Comparison of ENCODE assay signal across 8 cellular contexts in the genomic region with DNA sequence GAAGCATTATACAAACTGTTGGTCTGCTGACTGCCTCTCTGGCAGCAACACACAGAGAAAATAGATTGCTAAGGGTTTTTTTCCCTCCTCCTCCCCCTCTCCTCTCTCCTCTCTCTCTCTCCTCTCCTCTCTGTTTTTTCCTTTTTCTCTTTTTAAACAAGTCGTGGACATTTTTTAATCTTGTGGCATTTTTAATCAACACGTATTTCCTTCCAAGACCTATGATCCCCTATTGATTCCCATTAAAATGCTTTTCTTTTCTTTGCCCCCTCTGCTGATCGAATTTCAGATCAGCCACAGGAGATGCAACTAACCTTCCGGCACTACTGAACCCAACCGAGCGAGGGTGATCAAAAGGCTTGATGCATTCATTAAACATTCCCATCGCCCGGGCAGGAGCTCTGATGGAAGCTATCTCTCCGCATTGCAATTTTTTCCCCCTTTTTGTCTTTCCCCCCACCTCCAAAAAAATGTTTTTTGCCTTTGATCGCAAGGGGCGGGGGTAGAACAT.
DNase-seq lines count a peak whose midpoint lies in the region; ATAC-seq, FAIRE-seq and TF ChIP-seq lines count a peak whose summit lies in the region.

No MANE protein-coding gene starts in this region.

- no peak for TF ChIP-seq EP300 in H1 (IDR thresholded peaks at IDR 0.05; ENCODE audit: borderline replicate concordance in 1 of 2, low read depth in 2 of 2, low read length in 2 of 2)

- H2AFZ ChIP-seq in H1 (ENCODE audit: low read length), result peak overlapping the region; percentile 68

- H3K4ac ChIP-seq in H1 (replicated peaks; ENCODE audit: insufficient read length, low read depth, low read length), result no peak overlapping the region

- peak overlapping the region; percentile 67 to 75 for H3K4me2 ChIP-seq in H1 (ENCODE audit: insufficient read depth in 1 of 2, low read depth in 2 of 2, low read length in 2 of 2)

- POLR2A ChIA-PET in H1 (lab: Charles Lee; ENCODE audit: partially characterized antibody), result interaction anchor here (0.9 to 1.3 kb wide), 6 partner anchors 14 to 168 kb away, joined by 3 to 8 read pairs (median 4); a partner anchor contains a TSS

- peak overlapping the region; percentile 1; the same call in 1 of the 2 replicates for H3K18ac ChIP-seq in H1 (ENCODE audit: extremely low read depth, low read length)

- H4K20me1 ChIP-seq in H1 (replicated peaks in 1 of 2; ENCODE audit: control insufficient read depth in 1 of 2, insufficient read depth in 2 of 2, low read length in 2 of 2), result no peaks in the 10 kb centered on the region

- H3K4me3 ChIP-seq in H1 (ENCODE audit: extremely low read depth in 1 of 4, insufficient read depth in 2 of 4, low read depth in 3 of 4, low read length in 4 of 4), result peak overlapping the region; percentile 51 to 85 (median 64)

- no peaks in the 10 kb centered on the region for H3K79me1 ChIP-seq in H1 (ENCODE audit: low read depth, low read length)

- peak; percentile 1 to 25; a peak in 1 of 4 replicates for TF ChIP-seq RAD21 in H1 (IDR thresholded peaks at IDR 0.05 in 1 of 2, conservative IDR thresholded peaks at IDR 0.05 in 1 of 2; ENCODE audit: low read depth in 2 of 2, low read length in 2 of 2)

- H3K23ac ChIP-seq in H1 (ENCODE audit: insufficient read length), result no peak overlapping the region

- H2BK20ac ChIP-seq in H1 (ENCODE audit: low read length), result 0 out of 2 replicates have a peak overlapping the region, but pooled peaks have one; percentile 5

- no peaks in the 10 kb centered on the region for H3K36me3 ChIP-seq in H1 (ENCODE audit: control insufficient read depth in 2 of 4, insufficient read depth in 4 of 4, low read length in 3 of 4)

- no peak overlapping the region for H4K8ac ChIP-seq in H1 (ENCODE audit: extremely low read depth, insufficient read depth, low read length)

- CTCF ChIA-PET in H1 (lab: Charles Lee; ENCODE audit: partially characterized antibody), result interaction anchor here (0.7 to 2.1 kb wide), 3 partner anchors 29 to 1522 kb away, joined by 3 to 9 read pairs (median 5); no protein-coding TSS in a partner anchor

- no peak overlapping the region for H3K56ac ChIP-seq in H1 (replicated peaks; ENCODE audit: insufficient read length, low read depth, low read length)

- no peak overlapping the region for H2BK12ac ChIP-seq in H1 (ENCODE audit: low read depth, low read length)

- H2BK15ac ChIP-seq in H1 (ENCODE audit: low read length), result no peak overlapping the region

- H3K14ac ChIP-seq in H1 (ENCODE audit: insufficient read length), result no peak overlapping the region

- 0% methylated on average over 11 of the region's 11 CpGs; no CpG with 5 or more reads in 1 of the 2 experiments for WGBS in H1 (ENCODE audit: extremely low coverage in 1 of 2, insufficient coverage in 1 of 2, insufficient read length in 1 of 2, insufficient replicate concordance in 2 of 2, low coverage in 1 of 2, low lambda C conversion rate in 2 of 2, missing lambda C conversion rate in 1 of 2), 2 experiments

- 0 out of 2 replicates have a peak overlapping the region, but pooled peaks have one; percentile 82 for H2BK5ac ChIP-seq in H1 (ENCODE audit: low read depth, low read length)

- peak; percentile 88 for FAIRE-seq in H1 (lab: Jason Lieb, UNC)

- H3K9ac ChIP-seq in H1 (replicated peaks in 1 of 4; ENCODE audit: extremely low read depth in 1 of 4, low read depth in 3 of 4, low read length in 3 of 4), result peak overlapping the region; percentile 14 to 81 (median 76)

- DNase-seq in COLO829 (ENCODE audit: low spot score), result peak; percentile 63
- DNase-seq in NCI-H1694 treated with DMSO at 0.1 percent for 48 hours (lab: John Stamatoyannopoulos, UW), result peak; percentile 88
- no peak for DNase-seq in H1 (ENCODE audit: low read depth in 1 of 2, low spot score in 2 of 2)
- peak; percentile 54 to 75 for DNase-seq in lung microvascular endothelial cell (ENCODE audit: low read depth in 2 of 2)
- DNase-seq in stromal cell of bone marrow (ENCODE audit: low read depth), result peak; percentile 57

- no peak overlapping the region for H2BK120ac ChIP-seq in H1 (replicated peaks; ENCODE audit: low read depth, low read length)

- H3K4me1 ChIP-seq in H1 (replicated peaks in 1 of 4; ENCODE audit: control insufficient read depth in 3 of 4, insufficient read depth in 4 of 4, low read length in 3 of 4), result peaks cover 2 to 8% (median 5%) of the 10 kb centered on the region in 4 experiments; a peak in 6 of 7 replicates

- no peak overlapping the region for H2AK5ac ChIP-seq in H1 (ENCODE audit: low read depth, low read length)

- peaks cover 2% of the 10 kb centered on the region; the same call in 1 of the 2 replicates for H3K23me2 ChIP-seq in H1 (ENCODE audit: low read depth, low read length)

- H3K27me3 ChIP-seq in H1 (replicated peaks in 1 of 4; ENCODE audit: control insufficient read depth in 3 of 4, extremely low read depth in 1 of 4, insufficient read depth in 3 of 4, low read length in 3 of 4), result no peaks in the 10 kb centered on the region; a peak in 1 of 7 replicates

- ATAC-seq in GM21786 (IDR thresholded peaks at IDR 0.05; ENCODE audit: unreplicated experiment) (peak; percentile 6), GM18505 (IDR thresholded peaks at IDR 0.05; ENCODE audit: unreplicated experiment) (no peak)

- TF ChIP-seq POLR2A in H1 (IDR thresholded peaks at IDR 0.05; ENCODE audit: control extremely low read depth in 1 of 2, low read depth in 2 of 2, low read length in 2 of 2) (no peak), GM18505 (IDR thresholded peaks at IDR 0.05; ENCODE audit: borderline replicate concordance, extremely low read depth, insufficient read depth, insufficient read length) (no peak)

- H4K5ac ChIP-seq in H1 (ENCODE audit: insufficient read length, low read depth, low read length), result peak overlapping the region; percentile 39

- no peaks in the 10 kb centered on the region for H3K79me2 ChIP-seq in H1 (ENCODE audit: control insufficient read depth in 1 of 2, insufficient read depth in 2 of 2, low read length in 2 of 2)

- H3K27ac ChIP-seq in VCaP (peak overlapping the region; percentile 98), H1 (ENCODE audit: low read depth, low read length) (peak overlapping the region; percentile 82; the same call in 1 of the 2 replicates)

- H4K91ac ChIP-seq in H1 (replicated peaks; ENCODE audit: insufficient read length, low read length), result peak overlapping the region; percentile 88

- no peaks in the 10 kb centered on the region for H3K9me3 ChIP-seq in H1 (ENCODE audit: insufficient read depth in 2 of 2, low read depth in 1 of 2, low read length in 1 of 2)

- TF ChIP-seq CTCF in VCaP (conservative IDR thresholded peaks at IDR 0.05), result peak; percentile 55
- TF ChIP-seq CTCF in H1 (IDR thresholded peaks at IDR 0.05; ENCODE audit: control extremely low read depth in 1 of 3, insufficient read depth in 1 of 3, low read depth in 1 of 3, low read length in 3 of 3), result peak; percentile 3 to 39 (median 18)

TF ChIP-seq in H1, 55 proteins besides CTCF, POLR2A, EP300 and RAD21 (continues in another document):
- TF ChIP-seq YY1 (IDR thresholded peaks at IDR 0.05; ENCODE audit: low read depth, low read length) (0 out of 2 replicates have a peak, but pooled peaks have one; percentile 8), MAFK (IDR thresholded peaks at IDR 0.05; ENCODE audit: low read depth, low read length) (no peak), KDM4A (IDR thresholded peaks at IDR 0.05; ENCODE audit: low read depth, low read length, severe bottlenecking) (peak; percentile 3), SP1 (IDR thresholded peaks at IDR 0.05; ENCODE audit: low read depth, low read length) (peak; percentile 28; the same call in 1 of the 2 replicates)
- TF ChIP-seq, protein P1, sequence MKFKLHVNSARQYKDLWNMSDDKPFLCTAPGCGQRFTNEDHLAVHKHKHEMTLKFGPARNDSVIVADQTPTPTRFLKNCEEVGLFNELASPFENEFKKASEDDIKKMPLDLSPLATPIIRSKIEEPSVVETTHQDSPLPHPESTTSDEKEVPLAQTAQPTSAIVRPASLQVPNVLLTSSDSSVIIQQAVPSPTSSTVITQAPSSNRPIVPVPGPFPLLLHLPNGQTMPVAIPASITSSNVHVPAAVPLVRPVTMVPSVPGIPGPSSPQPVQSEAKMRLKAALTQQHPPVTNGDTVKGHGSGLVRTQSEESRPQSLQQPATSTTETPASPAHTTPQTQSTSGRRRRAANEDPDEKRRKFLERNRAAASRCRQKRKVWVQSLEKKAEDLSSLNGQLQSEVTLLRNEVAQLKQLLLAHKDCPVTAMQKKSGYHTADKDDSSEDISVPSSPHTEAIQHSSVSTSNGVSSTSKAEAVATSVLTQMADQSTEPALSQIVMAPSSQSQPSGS (IDR thresholded peaks at IDR 0.05; ENCODE audit: low read length), result no peak

Comparison
In these comparisons a context has a peak if more than half of its experiments do, and no peak if none do; other contexts are left out.
1. DNase-seq: peak in COLO829 (single experiment), NCI-H1694 treated with DMSO at 0.1 percent for 48 hours (single experiment), lung microvascular endothelial cell (2 of 2) and stromal cell of bone marrow (single experiment); none in H1 (0 of 2).